ENCODE assay signal across 1 cellular context in the genomic region with DNA sequence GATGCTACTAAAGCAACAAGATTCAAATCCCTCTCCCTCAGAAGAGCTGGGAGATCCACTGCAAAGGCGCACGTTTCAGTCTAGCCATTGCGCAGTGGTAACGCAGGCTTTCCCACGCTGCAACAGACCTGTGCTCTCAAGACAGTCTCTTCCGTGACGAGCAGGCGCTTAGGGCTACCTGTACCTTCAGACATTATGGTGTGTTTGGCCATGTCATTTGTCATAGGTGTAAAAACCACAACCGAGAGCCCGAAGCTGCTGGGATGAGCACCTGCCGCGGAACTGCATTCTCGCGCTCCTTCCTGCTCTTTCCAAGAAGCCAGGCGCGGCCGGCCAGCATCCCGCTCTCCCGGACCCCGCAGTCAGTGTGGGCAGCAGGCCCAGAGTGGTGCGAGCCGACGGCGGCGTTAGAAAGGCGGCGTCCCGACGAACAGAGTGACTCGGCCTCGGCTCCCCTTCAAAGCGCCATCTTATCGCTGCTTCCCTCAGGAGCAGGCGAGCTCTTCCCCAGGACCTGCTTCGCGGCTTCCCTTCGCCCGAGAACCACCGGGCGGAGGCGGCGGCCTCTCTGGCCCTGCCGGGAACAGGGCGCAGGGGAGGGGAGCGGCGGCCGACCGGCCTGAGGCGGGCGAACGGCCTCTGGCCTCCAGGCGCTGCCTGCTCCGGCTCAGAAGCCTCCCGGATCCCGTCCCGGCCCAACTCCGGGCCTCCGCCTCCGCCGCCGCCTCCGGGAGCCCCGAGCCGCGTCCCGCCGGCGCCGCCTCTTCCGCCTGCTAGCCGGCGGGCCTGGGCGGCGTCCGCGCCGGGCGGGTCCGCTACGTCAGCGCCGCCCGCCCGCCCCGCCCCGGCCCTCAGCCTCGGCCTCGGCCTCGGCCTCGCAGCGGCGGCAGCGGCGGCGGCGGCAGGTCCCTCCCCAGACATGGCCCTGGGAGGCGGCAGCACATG.
TF ChIP-seq lines count a peak whose summit lies in the region.

A gene with protein sequence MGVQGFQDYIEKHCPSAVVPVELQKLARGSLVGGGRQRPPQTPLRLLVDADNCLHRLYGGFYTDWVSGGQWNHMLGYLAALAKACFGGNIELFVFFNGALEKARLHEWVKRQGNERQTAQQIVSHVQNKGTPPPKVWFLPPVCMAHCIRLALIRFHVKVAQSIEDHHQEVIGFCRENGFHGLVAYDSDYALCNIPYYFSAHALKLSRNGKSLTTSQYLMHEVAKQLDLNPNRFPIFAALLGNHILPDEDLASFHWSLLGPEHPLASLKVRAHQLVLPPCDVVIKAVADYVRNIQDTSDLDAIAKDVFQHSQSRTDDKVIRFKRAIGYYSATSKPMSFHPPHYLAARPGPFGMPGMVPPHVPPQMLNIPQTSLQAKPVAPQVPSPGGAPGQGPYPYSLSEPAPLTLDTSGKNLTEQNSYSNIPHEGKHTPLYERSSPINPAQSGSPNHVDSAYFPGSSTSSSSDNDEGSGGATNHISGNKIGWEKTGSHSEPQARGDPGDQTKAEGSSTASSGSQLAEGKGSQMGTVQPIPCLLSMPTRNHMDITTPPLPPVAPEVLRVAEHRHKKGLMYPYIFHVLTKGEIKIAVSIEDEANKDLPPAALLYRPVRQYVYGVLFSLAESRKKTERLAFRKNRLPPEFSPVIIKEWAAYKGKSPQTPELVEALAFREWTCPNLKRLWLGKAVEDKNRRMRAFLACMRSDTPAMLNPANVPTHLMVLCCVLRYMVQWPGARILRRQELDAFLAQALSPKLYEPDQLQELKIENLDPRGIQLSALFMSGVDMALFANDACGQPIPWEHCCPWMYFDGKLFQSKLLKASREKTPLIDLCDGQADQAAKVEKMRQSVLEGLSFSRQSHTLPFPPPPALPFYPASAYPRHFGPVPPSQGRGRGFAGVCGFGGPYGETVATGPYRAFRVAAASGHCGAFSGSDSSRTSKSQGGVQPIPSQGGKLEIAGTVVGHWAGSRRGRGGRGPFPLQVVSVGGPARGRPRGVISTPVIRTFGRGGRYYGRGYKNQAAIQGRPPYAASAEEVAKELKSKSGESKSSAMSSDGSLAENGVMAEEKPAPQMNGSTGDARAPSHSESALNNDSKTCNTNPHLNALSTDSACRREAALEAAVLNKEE (plus strand): TSS at position 869 of the 945 bp plus-strand sequence. CDS start 231 bp downstream, outside the sequence.

TF ChIP-seq in HepG2, 621 proteins besides CTCF, POLR2A, EP300 and RAD21 (continued from another document and continues in another):
- TF ChIP-seq TBX2 (CRISPR knock-in tag; IDR thresholded peaks at IDR 0.05; ENCODE audit: borderline replicate concordance) (no peak), ZNF572 (CRISPR knock-in tag; IDR thresholded peaks at IDR 0.05) (peak; percentile 70; the same call in 1 of the 2 replicates), ZNF772 (CRISPR knock-in tag; IDR thresholded peaks at IDR 0.05) (no peak), ZNF34 (CRISPR knock-in tag; IDR thresholded peaks at IDR 0.05; ENCODE audit: borderline replicate concordance) (no peak), ZBTB10 (CRISPR knock-in tag; IDR thresholded peaks at IDR 0.05; ENCODE audit: borderline replicate concordance) (0 out of 2 replicates have a peak, but pooled peaks have one; percentile 22), PHF5A (CRISPR knock-in tag; IDR thresholded peaks at IDR 0.05; ENCODE audit: low read depth, unreplicated experiment) (no peak), HOXA5 (CRISPR knock-in tag; IDR thresholded peaks at IDR 0.05) (peak; percentile 77), ZNF577 (CRISPR knock-in tag; IDR thresholded peaks at IDR 0.05; ENCODE audit: borderline replicate concordance, low read depth) (no peak), ZNF775 (CRISPR knock-in tag; IDR thresholded peaks at IDR 0.05; ENCODE audit: borderline replicate concordance) (no peak), TMF1 (CRISPR knock-in tag; IDR thresholded peaks at IDR 0.05; ENCODE audit: low read depth) (no peak), ZC3H4 (CRISPR knock-in tag; IDR thresholded peaks at IDR 0.05; ENCODE audit: borderline replicate concordance) (no peak), POGZ (CRISPR knock-in tag; IDR thresholded peaks at IDR 0.05) (no peak), ZBTB38 (CRISPR knock-in tag; IDR thresholded peaks at IDR 0.05) (no peak), ZNF549 (CRISPR knock-in tag; IDR thresholded peaks at IDR 0.05) (no peak), SOX13 (IDR thresholded peaks at IDR 0.05) (no peak), SOX13 (CRISPR knock-in tag; conservative IDR thresholded peaks at IDR 0.05 in 1 of 2, IDR thresholded peaks at IDR 0.05 in 1 of 2) (no peak), MXD4 (CRISPR knock-in tag; IDR thresholded peaks at IDR 0.05) (0 out of 2 replicates have a peak, but pooled peaks have one; percentile 28), HNRNPLL (IDR thresholded peaks at IDR 0.05; ENCODE audit: low read depth, low read length, poor library complexity, severe bottlenecking) (peak; percentile 62), ZNF737 (CRISPR knock-in tag; IDR thresholded peaks at IDR 0.05; ENCODE audit: borderline replicate concordance) (no peak), ZNF713 (CRISPR knock-in tag; IDR thresholded peaks at IDR 0.05) (no peak), AKNA (CRISPR knock-in tag; IDR thresholded peaks at IDR 0.05; ENCODE audit: borderline replicate concordance) (no peak), JDP2 (CRISPR knock-in tag; IDR thresholded peaks at IDR 0.05; ENCODE audit: borderline replicate concordance) (no peak), KLF16 (CRISPR knock-in tag; IDR thresholded peaks at IDR 0.05) (no peak), ZNF124 (CRISPR knock-in tag; IDR thresholded peaks at IDR 0.05) (no peak), ZNF674 (CRISPR knock-in tag; IDR thresholded peaks at IDR 0.05; ENCODE audit: low read depth) (no peak), SPEN (CRISPR knock-in tag; IDR thresholded peaks at IDR 0.05; ENCODE audit: low read depth) (peak; percentile 61; the same call in 1 of the 2 replicates), ZNF530 (CRISPR knock-in tag; IDR thresholded peaks at IDR 0.05; ENCODE audit: low read depth) (no peak), U2AF2 (IDR thresholded peaks at IDR 0.05; ENCODE audit: low read depth, low read length) (no peak), SAFB2 (CRISPR knock-in tag; IDR thresholded peaks at IDR 0.05; ENCODE audit: borderline replicate concordance, low read depth) (peak; percentile 45; the same call in 1 of the 2 replicates), KDM4B (CRISPR knock-in tag; IDR thresholded peaks at IDR 0.05) (no peak; the same call in 1 of the 2 replicates), ZNF264 (CRISPR knock-in tag; IDR thresholded peaks at IDR 0.05) (no peak), PTBP1 (IDR thresholded peaks at IDR 0.05; ENCODE audit: low read depth, low read length, poor library complexity, severe bottlenecking) (no peak), RELA (CRISPR knock-in tag; IDR thresholded peaks at IDR 0.05) (no peak), ZNF30 (CRISPR knock-in tag; IDR thresholded peaks at IDR 0.05) (no peak), PITX1 (CRISPR knock-in tag; IDR thresholded peaks at IDR 0.05) (0 out of 2 replicates have a peak, but pooled peaks have one; percentile 51)
- TF ChIP-seq, protein P1, sequence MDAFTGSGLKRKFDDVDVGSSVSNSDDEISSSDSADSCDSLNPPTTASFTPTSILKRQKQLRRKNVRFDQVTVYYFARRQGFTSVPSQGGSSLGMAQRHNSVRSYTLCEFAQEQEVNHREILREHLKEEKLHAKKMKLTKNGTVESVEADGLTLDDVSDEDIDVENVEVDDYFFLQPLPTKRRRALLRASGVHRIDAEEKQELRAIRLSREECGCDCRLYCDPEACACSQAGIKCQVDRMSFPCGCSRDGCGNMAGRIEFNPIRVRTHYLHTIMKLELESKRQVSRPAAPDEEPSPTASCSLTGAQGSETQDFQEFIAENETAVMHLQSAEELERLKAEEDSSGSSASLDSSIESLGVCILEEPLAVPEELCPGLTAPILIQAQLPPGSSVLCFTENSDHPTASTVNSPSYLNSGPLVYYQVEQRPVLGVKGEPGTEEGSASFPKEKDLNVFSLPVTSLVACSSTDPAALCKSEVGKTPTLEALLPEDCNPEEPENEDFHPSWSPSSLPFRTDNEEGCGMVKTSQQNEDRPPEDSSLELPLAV (CRISPR knock-in tag; conservative IDR thresholded peaks at IDR 0.05; ENCODE audit: low read depth): no peak
- TF ChIP-seq, protein P2, sequence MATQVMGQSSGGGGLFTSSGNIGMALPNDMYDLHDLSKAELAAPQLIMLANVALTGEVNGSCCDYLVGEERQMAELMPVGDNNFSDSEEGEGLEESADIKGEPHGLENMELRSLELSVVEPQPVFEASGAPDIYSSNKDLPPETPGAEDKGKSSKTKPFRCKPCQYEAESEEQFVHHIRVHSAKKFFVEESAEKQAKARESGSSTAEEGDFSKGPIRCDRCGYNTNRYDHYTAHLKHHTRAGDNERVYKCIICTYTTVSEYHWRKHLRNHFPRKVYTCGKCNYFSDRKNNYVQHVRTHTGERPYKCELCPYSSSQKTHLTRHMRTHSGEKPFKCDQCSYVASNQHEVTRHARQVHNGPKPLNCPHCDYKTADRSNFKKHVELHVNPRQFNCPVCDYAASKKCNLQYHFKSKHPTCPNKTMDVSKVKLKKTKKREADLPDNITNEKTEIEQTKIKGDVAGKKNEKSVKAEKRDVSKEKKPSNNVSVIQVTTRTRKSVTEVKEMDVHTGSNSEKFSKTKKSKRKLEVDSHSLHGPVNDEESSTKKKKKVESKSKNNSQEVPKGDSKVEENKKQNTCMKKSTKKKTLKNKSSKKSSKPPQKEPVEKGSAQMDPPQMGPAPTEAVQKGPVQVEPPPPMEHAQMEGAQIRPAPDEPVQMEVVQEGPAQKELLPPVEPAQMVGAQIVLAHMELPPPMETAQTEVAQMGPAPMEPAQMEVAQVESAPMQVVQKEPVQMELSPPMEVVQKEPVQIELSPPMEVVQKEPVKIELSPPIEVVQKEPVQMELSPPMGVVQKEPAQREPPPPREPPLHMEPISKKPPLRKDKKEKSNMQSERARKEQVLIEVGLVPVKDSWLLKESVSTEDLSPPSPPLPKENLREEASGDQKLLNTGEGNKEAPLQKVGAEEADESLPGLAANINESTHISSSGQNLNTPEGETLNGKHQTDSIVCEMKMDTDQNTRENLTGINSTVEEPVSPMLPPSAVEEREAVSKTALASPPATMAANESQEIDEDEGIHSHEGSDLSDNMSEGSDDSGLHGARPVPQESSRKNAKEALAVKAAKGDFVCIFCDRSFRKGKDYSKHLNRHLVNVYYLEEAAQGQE (IDR thresholded peaks at IDR 0.05; ENCODE audit: borderline replicate concordance in 1 of 2, low read depth in 1 of 2, low read length in 2 of 2): peak in 1 of 2 experiments; percentile 27; a peak in 1 of 4 replicates
- TF ChIP-seq, protein P3, sequence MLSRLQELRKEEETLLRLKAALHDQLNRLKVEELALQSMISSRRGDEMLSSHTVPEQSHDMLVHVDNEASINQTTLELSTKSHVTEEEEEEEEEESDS (CRISPR knock-in tag; IDR thresholded peaks at IDR 0.05; ENCODE audit: borderline replicate concordance): no peak
- TF ChIP-seq, protein P4, sequence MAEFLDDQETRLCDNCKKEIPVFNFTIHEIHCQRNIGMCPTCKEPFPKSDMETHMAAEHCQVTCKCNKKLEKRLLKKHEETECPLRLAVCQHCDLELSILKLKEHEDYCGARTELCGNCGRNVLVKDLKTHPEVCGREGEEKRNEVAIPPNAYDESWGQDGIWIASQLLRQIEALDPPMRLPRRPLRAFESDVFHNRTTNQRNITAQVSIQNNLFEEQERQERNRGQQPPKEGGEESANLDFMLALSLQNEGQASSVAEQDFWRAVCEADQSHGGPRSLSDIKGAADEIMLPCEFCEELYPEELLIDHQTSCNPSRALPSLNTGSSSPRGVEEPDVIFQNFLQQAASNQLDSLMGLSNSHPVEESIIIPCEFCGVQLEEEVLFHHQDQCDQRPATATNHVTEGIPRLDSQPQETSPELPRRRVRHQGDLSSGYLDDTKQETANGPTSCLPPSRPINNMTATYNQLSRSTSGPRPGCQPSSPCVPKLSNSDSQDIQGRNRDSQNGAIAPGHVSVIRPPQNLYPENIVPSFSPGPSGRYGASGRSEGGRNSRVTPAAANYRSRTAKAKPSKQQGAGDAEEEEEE (CRISPR knock-in tag; IDR thresholded peaks at IDR 0.05; ENCODE audit: borderline replicate concordance): no peak
